ENCODE assay signal across 2 cellular contexts in genomic region chr12:84134797-84135366, GRCh38.
TF ChIP-seq lines count a peak whose summit lies in the region.

No MANE protein-coding gene starts in this region.

TF ChIP-seq in SK-N-SH, 30 proteins besides CTCF, POLR2A, EP300 and RAD21 (continued from another document):
- TF ChIP-seq, protein P1, sequence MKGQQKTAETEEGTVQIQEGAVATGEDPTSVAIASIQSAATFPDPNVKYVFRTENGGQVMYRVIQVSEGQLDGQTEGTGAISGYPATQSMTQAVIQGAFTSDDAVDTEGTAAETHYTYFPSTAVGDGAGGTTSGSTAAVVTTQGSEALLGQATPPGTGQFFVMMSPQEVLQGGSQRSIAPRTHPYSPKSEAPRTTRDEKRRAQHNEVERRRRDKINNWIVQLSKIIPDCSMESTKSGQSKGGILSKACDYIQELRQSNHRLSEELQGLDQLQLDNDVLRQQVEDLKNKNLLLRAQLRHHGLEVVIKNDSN (IDR thresholded peaks at IDR 0.05; ENCODE audit: borderline replicate concordance, low read depth), result no peak
- TF ChIP-seq REST (IDR thresholded peaks at IDR 0.05; ENCODE audit: low read depth, low read length), result no peak
- no peak for TF ChIP-seq PBX3 (IDR thresholded peaks at IDR 0.05)
- peak; percentile 37; the same call in 1 of the 2 replicates for TF ChIP-seq FOSL2 (IDR thresholded peaks at IDR 0.05; ENCODE audit: borderline replicate concordance, low read depth)
- no peak for TF ChIP-seq ELF1 (IDR thresholded peaks at IDR 0.05)
TF ChIP-seq in SK-N-SH: peak in this region for 2.

TF ChIP-seq in SK-N-SH treated with all-trans-retinoic acid at 6 μM for 48 hours, 23 proteins besides CTCF, POLR2A, EP300 and RAD21 (continued from another document):
- no peak for TF ChIP-seq TCF4 (CRISPR knock-in tag; IDR thresholded peaks at IDR 0.05; ENCODE audit: borderline replicate concordance)
- no peak for TF ChIP-seq ISL1 (CRISPR knock-in tag; IDR thresholded peaks at IDR 0.05)
- no peak for TF ChIP-seq TOX (CRISPR knock-in tag; IDR thresholded peaks at IDR 0.05; ENCODE audit: borderline replicate concordance)
